Comparison of ENCODE assay signal across 13 cellular contexts in the genomic region with DNA sequence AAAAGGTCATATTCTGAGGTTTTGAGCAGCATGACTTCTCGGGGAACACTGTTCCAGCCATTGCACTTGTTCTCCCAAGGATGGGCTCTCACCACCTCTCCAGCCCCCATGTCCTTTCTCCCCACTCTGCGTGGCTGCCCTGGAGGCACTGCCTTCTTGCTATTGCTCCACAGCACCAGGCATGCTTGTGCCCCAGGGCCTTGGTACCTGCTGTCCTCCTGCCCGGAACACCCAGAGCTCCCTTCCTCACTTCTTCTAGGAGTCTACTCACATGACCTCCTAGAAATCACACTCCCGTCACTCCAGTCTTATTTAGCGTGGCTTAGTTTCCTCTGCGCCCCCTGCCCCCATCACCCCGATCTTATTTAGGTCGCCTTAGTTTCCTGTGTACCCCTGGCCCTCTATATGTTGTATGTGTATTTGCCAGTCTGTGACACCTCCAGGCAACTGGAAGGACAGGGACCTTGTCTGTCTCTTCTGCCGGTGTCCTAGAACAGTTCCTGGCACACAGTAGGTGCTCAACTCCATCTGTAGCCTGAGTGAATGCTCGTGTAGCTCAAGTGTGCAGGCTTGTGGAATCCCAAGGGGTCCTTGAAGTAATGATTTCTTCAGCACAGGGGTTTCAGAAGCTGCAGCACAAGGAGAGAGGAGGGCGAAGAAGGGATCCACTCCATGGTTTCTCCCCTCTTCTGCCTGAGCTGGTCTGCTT.
DNase-seq lines count a peak whose midpoint lies in the region; ATAC-seq and TF ChIP-seq lines count a peak whose summit lies in the region.
"Had no signal": no experiment of that assay in that cellular context is flagged by ENCODE, and none has a peak within 500 bp of the region (broad histone marks: within the 10 kb centered on the region; RNA-seq: fewer than 3 reads in every experiment).

No MANE protein-coding gene starts in this region.

- H3K27ac ChIP-seq in right cardiac atrium (ENCODE audit: low read length) (peak overlapping the region; percentile 31), esophagus squamous epithelium (peak overlapping the region in 3 of 4 donors; percentile 11 to 75 (median 46)), rectal smooth muscle tissue (ENCODE audit: low read depth, low read length) (peak overlapping the region; percentile 71)

- H3K4me3 ChIP-seq in right cardiac atrium (ENCODE audit: low read length) (no peak overlapping the region), esophagus squamous epithelium (no peak overlapping the region), rectal smooth muscle tissue (ENCODE audit: low read length) (no peak overlapping the region)

- H3K9ac ChIP-seq in rectal smooth muscle tissue (ENCODE audit: low read length) = no peak overlapping the region

- WGBS in right cardiac atrium = 92% methylated on average over 11 of the region's 11 CpGs
- 86 to 87% methylated on average over 11 of the region's 11 CpGs for WGBS in esophagus squamous epithelium, 2 donors

- ATAC-seq in right cardiac atrium = no peak
- ATAC-seq in HG03469 (IDR thresholded peaks at IDR 0.05; ENCODE audit: unreplicated experiment) = no peak
- ATAC-seq: activated CD8-positive, alpha-beta memory T cell treated with anti-CD3 and anti-CD28 coated beads, Interleukin-2, amount 10 ng/mL, durations not matched to agents 7 days and 5 days; naive thymus-derived CD4-positive, alpha-beta T cell had no signal

- H3K9me3 ChIP-seq in right cardiac atrium (ENCODE audit: control insufficient read depth, low read length) (no peaks in the 10 kb centered on the region), esophagus squamous epithelium (no peaks in the 10 kb centered on the region)

- no peaks in the 10 kb centered on the region for H3K36me3 ChIP-seq in esophagus squamous epithelium
- H3K36me3 ChIP-seq in rectal smooth muscle tissue (ENCODE audit: control insufficient read depth, insufficient read depth, low read length) = no peaks in the 10 kb centered on the region

- H3K4me1 ChIP-seq in right cardiac atrium (ENCODE audit: control insufficient read depth, insufficient read depth, low read length) = peaks cover 12% of the 10 kb centered on the region
- peaks cover 15 to 29% (median 17%) of the 10 kb centered on the region in 3 donors for H3K4me1 ChIP-seq in esophagus squamous epithelium
- H3K4me1 ChIP-seq in rectal smooth muscle tissue (ENCODE audit: control insufficient read depth, insufficient read depth, low read length) = peaks cover 11% of the 10 kb centered on the region

- intact Hi-C loops in right cardiac atrium (cut with DNase I) (loop anchor here in 1 of 4 donors (5.0 kb wide), 1 partner anchor 46 kb away; no protein-coding TSS in a partner anchor), cardiac septum (cut with DNase I) (loop anchor here (5.0 kb wide), 2 partner anchors 71 to 291 kb away; partner anchors contain the start of gene GSE1), esophagus squamous epithelium (cut with DNase I) (no loop called here)

- no peak for TF ChIP-seq POLR2A in esophagus squamous epithelium (IDR thresholded peaks at IDR 0.05)

- DNase-seq in right cardiac atrium (no peak), cardiac septum (ENCODE audit: low spot score) (no peak), esophagus squamous epithelium (lab: John Stamatoyannopoulos, UW) (no peak), inferior parietal cortex (ENCODE audit: extremely low spot score) (no peak), NCI-H2107 (lab: John Stamatoyannopoulos, UW) (no peak), T-helper 2 cell (no peak)
- DNase-seq: activated CD4-positive, CD25-positive, alpha-beta regulatory T cell; activated CD8-positive, alpha-beta memory T cell treated with anti-CD3 and anti-CD28 coated beads, Interleukin-2, amount 10 ng/mL, durations not matched to agents 7 days and 5 days; activated gamma-delta T cell; MV-4-11; naive thymus-derived CD4-positive, alpha-beta T cell had no signal

- no peak for TF ChIP-seq CTCF in esophagus squamous epithelium (IDR thresholded peaks at IDR 0.05)

- H3K27me3 ChIP-seq in right cardiac atrium (ENCODE audit: control insufficient read depth, insufficient read depth) (no peaks in the 10 kb centered on the region), esophagus squamous epithelium (peaks cover 0 to 16% (median 0%) of the 10 kb centered on the region in 4 donors), rectal smooth muscle tissue (ENCODE audit: control insufficient read depth, insufficient read depth, low read length) (no peaks in the 10 kb centered on the region)
